ENCODE assay signal across 35 cellular contexts in the genomic region with DNA sequence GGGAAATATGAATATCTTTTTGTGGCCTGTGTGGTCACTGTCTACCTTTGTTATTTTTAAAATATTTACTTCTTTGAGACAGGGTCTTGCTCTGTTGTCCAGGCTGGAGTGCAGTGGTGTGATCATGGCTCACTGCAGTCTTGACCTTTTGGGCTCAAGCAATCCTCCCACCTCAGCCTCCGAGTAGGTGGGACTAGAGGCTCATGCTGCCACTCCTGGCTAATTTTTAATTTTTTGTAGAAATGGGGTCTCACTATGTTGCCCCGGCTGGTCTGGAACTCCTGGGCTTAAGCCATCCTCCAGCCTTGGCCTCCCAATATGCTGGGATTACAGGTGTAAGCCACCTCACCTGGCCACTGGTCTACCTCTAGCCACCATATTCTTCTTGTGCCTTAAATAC.
"Had no signal": no experiment of that assay in that cellular context is flagged by ENCODE, and none has a peak within 500 bp of the region (broad histone marks: within the 10 kb centered on the region; RNA-seq: fewer than 3 reads in every experiment).

No MANE protein-coding gene starts in this region.

- H3K4me3 ChIP-seq: adrenal gland, body of pancreas, colonic mucosa had no signal

- H3K4me3 Mint-ChIP-seq: activated CD4-positive, alpha-beta memory T cell treated with anti-CD3 and anti-CD28 coated beads for 36 hours; activated CD4-positive, alpha-beta T cell treated with anti-CD3 and anti-CD28 coated beads for 36 hours; activated CD4-positive, alpha-beta T cell treated with anti-CD3 and anti-CD28 coated beads, Interleukin-2, amount 10 ng/mL, durations not matched to agents 24 days and 14 days; activated CD8-positive, alpha-beta memory T cell treated with anti-CD3 and anti-CD28 coated beads, Interleukin-2, amount 10 ng/mL, durations not matched to agents 7 days and 5 days; activated CD8-positive, alpha-beta T cell treated with anti-CD3 and anti-CD28 coated beads, Interleukin-2, amount 10 ng/mL, durations not matched to agents 7 days and 5 days; activated naive CD4-positive, alpha-beta T cell treated with anti-CD3 and anti-CD28 coated beads for 36 hours; activated naive CD8-positive, alpha-beta T cell treated with anti-CD3 and anti-CD28 coated beads, Interleukin-2, amount 50 U/mL, for 24 hours; activated T-helper 1 cell treated with anti-CD3 and anti-CD28 coated beads, Interleukin-12 subunit alpha, Interleukin-12 subunit beta, Interleukin-2, Interleukin-4 antibody, amounts not matched to agents 30 ng/mL and 10 ng/mL and 1 ng/mL, durations not matched to agents 14 hours and 24 hours and 36 hours had no signal

- H3K9me3 Mint-ChIP-seq: activated CD4-positive, alpha-beta memory T cell treated with anti-CD3 and anti-CD28 coated beads for 36 hours; activated naive CD4-positive, alpha-beta T cell treated with anti-CD3 and anti-CD28 coated beads for 36 hours; activated naive CD4-positive, alpha-beta T cell treated with anti-CD3 and anti-CD28 coated beads, Interleukin-2, amount 50 U/mL, for 24 hours; activated naive CD8-positive, alpha-beta T cell treated with anti-CD3 and anti-CD28 coated beads for 36 hours; activated naive CD8-positive, alpha-beta T cell treated with anti-CD3 and anti-CD28 coated beads, Interleukin-2, amount 50 U/mL, for 24 hours; T-helper 1 cell treated with Interleukin-12 subunit alpha and Interleukin-12 subunit beta and Interleukin-4 antibody, amounts not matched to agents 30 μg/mL and 1 μg/mL, for 36 hours; T-helper 2 cell treated with Interferon-gamma antibody and Interleukin-4, amounts not matched to agents 5 μg/mL and 100 μg/mL, for 36 hours had no signal

- FAIRE-seq: endometrium, endothelial cell of umbilical vein, frontal cortex had no signal

- H3K4me1 Mint-ChIP-seq: activated naive CD8-positive, alpha-beta T cell treated with anti-CD3 and anti-CD28 coated beads for 36 hours had no signal

- ATAC-seq: activated CD4-positive, alpha-beta T cell treated with anti-CD3 and anti-CD28 coated beads for 36 hours; activated CD8-positive, alpha-beta memory T cell treated with anti-CD3 and anti-CD28 coated beads, Interleukin-2, amount 10 ng/mL, durations not matched to agents 7 days and 5 days; activated CD8-positive, alpha-beta T cell treated with anti-CD3 and anti-CD28 coated beads, Interleukin-2, amount 10 ng/mL, durations not matched to agents 7 days and 5 days; activated naive CD8-positive, alpha-beta T cell treated with anti-CD3 and anti-CD28 coated beads, Interleukin-2, amount 50 U/mL, for 24 hours; body of pancreas had no signal

- DNase-seq: activated CD4-positive, alpha-beta memory T cell treated with anti-CD3 and anti-CD28 coated beads for 36 hours; activated CD4-positive, alpha-beta T cell treated with anti-CD3 and anti-CD28 coated beads for 36 hours; activated CD4-positive, alpha-beta T cell treated with anti-CD3 and anti-CD28 coated beads, Interleukin-2, amount 10 ng/mL, durations not matched to agents 24 days and 14 days; activated CD4-positive, CD25-positive, alpha-beta regulatory T cell; activated CD4-positive, CD25-positive, alpha-beta regulatory T cell treated with anti-CD3 and anti-CD28 coated beads, Interleukin-2, amount 50 U/mL, for 72 hours; activated CD8-positive, alpha-beta memory T cell treated with anti-CD3 and anti-CD28 coated beads, Interleukin-2, amount 10 ng/mL, durations not matched to agents 7 days and 5 days; activated CD8-positive, alpha-beta memory T cell treated with anti-CD3 and anti-CD28 coated beads, Interleukin-2, amount 50 U/mL, for 4 hours; activated CD8-positive, alpha-beta T cell treated with anti-CD3 and anti-CD28 coated beads, Interleukin-2, amount 10 ng/mL, durations not matched to agents 7 days and 5 days; activated effector memory CD4-positive, alpha-beta T cell treated with anti-CD3 and anti-CD28 coated beads, Interleukin-2, amount 50 U/mL, for 16 hours; activated naive CD4-positive, alpha-beta T cell treated with anti-CD3 and anti-CD28 coated beads for 36 hours; activated naive CD8-positive, alpha-beta T cell treated with anti-CD3 and anti-CD28 coated beads for 36 hours; activated naive CD8-positive, alpha-beta T cell treated with anti-CD3 and anti-CD28 coated beads, Interleukin-2, amount 50 U/mL, for 24 hours; activated T-cell treated with anti-CD3 and anti-CD28 coated beads, Interleukin-2, amount 50 U/mL, for 1 hour; activated T-cell treated with anti-CD3 and anti-CD28 coated beads, Interleukin-2, amount 50 U/mL, for 48 hours; adrenal gland; amygdala; aorta; body of pancreas; caudate nucleus; cerebellar nuclear complex; colonic mucosa; effector CD8-positive, alpha-beta T cell; foreskin fibroblast; head of caudate nucleus; T1000; WERI-Rb-1 had no signal

- H3K36me3 ChIP-seq: adrenal gland, colonic mucosa had no signal

- H3K27ac Mint-ChIP-seq: activated CD4-positive, alpha-beta T cell treated with anti-CD3 and anti-CD28 coated beads for 36 hours; activated CD4-positive, alpha-beta T cell treated with anti-CD3 and anti-CD28 coated beads, Interleukin-2, amount 10 ng/mL, durations not matched to agents 24 days and 14 days; activated naive CD4-positive, alpha-beta T cell treated with anti-CD3 and anti-CD28 coated beads for 36 hours; activated naive CD4-positive, alpha-beta T cell treated with anti-CD3 and anti-CD28 coated beads, Interleukin-2, amount 50 U/mL, for 24 hours; activated naive CD8-positive, alpha-beta T cell treated with anti-CD3 and anti-CD28 coated beads for 36 hours; activated naive CD8-positive, alpha-beta T cell treated with anti-CD3 and anti-CD28 coated beads, Interleukin-2, amount 50 U/mL, for 24 hours; activated T-helper 1 cell treated with anti-CD3 and anti-CD28 coated beads, Interleukin-12 subunit alpha, Interleukin-12 subunit beta, Interleukin-2, Interleukin-4 antibody, amounts not matched to agents 30 ng/mL and 10 ng/mL and 1 ng/mL, durations not matched to agents 14 hours and 24 hours and 36 hours; activated T-helper 2 cell treated with anti-CD3 and anti-CD28 coated beads, Interferon-gamma antibody, Interleukin-2, Interleukin-4, amounts not matched to agents 10 μg/mL and 5 μg/mL and 100 μg/mL, durations not matched to agents 14 hours and 24 hours and 36 hours; T-helper 2 cell treated with Interferon-gamma antibody and Interleukin-4, amounts not matched to agents 5 μg/mL and 100 μg/mL, for 36 hours had no signal

- H3K27ac ChIP-seq: adrenal gland, body of pancreas, colonic mucosa, epithelial cell of prostate, WERI-Rb-1 had no signal

- H3K36me3 Mint-ChIP-seq: activated CD8-positive, alpha-beta memory T cell treated with anti-CD3 and anti-CD28 coated beads, Interleukin-2, amount 10 ng/mL, durations not matched to agents 7 days and 5 days; activated naive CD4-positive, alpha-beta T cell treated with anti-CD3 and anti-CD28 coated beads, Interleukin-2, amount 50 U/mL, for 24 hours had no signal

- H3K27me3 Mint-ChIP-seq: activated CD4-positive, alpha-beta T cell treated with anti-CD3 and anti-CD28 coated beads for 36 hours; activated naive CD4-positive, alpha-beta T cell treated with anti-CD3 and anti-CD28 coated beads, Interleukin-2, amount 50 U/mL, for 24 hours; activated naive CD8-positive, alpha-beta T cell treated with anti-CD3 and anti-CD28 coated beads for 36 hours had no signal

- H3K27me3 ChIP-seq: adrenal gland, body of pancreas, colonic mucosa had no signal

- H3K9me3 ChIP-seq: adrenal gland, body of pancreas, colonic mucosa had no signal
